1 cellular context compared by ENCODE assay signal in the genomic region with DNA sequence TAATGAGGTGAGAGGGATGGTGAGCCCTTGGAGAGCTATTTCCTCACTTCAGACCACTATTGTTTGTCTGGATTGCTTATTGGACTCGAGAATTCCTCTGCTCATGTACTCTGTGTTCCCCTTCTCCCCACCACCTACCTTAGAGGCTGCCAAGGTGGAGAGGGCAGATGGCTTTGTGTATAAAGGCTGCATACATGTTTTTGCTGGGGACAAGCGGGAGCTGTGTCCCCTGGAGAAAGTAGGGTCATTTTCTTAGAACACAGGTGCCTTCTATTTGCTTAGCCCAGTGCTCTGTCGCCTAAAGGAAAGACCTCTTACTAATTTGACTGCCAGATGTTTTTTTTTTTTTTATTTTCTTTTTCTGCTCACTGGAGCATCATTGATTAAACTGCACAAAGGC.
TF ChIP-seq lines count a peak whose summit lies in the region.

No MANE protein-coding gene starts in this region.

TF ChIP-seq in GM23338, 12 proteins besides CTCF, POLR2A, EP300 and RAD21 (continued from another document):
- TF ChIP-seq, protein P1, sequence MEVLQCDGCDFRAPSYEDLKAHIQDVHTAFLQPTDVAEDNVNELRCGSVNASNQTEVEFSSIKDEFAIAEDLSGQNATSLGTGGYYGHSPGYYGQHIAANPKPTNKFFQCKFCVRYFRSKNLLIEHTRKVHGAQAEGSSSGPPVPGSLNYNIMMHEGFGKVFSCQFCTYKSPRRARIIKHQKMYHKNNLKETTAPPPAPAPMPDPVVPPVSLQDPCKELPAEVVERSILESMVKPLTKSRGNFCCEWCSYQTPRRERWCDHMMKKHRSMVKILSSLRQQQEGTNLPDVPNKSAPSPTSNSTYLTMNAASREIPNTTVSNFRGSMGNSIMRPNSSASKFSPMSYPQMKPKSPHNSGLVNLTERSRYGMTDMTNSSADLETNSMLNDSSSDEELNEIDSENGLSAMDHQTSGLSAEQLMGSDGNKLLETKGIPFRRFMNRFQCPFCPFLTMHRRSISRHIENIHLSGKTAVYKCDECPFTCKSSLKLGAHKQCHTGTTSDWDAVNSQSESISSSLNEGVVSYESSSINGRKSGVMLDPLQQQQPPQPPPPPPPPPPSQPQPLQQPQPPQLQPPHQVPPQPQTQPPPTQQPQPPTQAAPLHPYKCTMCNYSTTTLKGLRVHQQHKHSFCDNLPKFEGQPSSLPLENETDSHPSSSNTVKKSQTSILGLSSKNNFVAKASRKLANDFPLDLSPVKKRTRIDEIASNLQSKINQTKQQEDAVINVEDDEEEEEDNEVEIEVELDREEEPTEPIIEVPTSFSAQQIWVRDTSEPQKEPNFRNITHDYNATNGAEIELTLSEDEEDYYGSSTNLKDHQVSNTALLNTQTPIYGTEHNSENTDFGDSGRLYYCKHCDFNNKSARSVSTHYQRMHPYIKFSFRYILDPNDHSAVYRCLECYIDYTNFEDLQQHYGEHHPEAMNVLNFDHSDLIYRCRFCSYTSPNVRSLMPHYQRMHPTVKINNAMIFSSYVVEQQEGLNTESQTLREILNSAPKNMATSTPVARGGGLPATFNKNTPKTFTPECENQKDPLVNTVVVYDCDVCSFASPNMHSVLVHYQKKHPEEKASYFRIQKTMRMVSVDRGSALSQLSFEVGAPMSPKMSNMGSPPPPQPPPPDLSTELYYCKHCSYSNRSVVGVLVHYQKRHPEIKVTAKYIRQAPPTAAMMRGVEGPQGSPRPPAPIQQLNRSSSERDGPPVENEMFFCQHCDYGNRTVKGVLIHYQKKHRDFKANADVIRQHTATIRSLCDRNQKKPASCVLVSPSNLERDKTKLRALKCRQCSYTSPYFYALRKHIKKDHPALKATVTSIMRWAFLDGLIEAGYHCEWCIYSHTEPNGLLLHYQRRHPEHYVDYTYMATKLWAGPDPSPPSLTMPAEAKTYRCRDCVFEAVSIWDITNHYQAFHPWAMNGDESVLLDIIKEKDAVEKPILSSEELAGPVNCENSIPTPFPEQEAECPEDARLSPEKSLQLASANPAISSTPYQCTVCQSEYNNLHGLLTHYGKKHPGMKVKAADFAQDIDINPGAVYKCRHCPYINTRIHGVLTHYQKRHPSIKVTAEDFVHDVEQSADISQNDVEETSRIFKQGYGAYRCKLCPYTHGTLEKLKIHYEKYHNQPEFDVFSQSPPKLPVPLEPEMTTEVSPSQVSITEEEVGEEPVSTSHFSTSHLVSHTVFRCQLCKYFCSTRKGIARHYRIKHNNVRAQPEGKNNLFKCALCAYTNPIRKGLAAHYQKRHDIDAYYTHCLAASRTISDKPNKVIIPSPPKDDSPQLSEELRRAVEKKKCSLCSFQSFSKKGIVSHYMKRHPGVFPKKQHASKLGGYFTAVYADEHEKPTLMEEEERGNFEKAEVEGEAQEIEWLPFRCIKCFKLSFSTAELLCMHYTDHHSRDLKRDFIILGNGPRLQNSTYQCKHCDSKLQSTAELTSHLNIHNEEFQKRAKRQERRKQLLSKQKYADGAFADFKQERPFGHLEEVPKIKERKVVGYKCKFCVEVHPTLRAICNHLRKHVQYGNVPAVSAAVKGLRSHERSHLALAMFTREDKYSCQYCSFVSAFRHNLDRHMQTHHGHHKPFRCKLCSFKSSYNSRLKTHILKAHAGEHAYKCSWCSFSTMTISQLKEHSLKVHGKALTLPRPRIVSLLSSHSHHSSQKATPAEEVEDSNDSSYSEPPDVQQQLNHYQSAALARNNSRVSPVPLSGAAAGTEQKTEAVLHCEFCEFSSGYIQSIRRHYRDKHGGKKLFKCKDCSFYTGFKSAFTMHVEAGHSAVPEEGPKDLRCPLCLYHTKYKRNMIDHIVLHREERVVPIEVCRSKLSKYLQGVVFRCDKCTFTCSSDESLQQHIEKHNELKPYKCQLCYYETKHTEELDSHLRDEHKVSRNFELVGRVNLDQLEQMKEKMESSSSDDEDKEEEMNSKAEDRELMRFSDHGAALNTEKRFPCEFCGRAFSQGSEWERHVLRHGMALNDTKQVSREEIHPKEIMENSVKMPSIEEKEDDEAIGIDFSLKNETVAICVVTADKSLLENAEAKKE (CRISPR knock-in tag; IDR thresholded peaks at IDR 0.05), result no peak
